In genomic region chr16:22070361-22071351, GRCh38 we compare ENCODE assay signal across 14 cellular contexts. TPM values are rescaled to one million over a fixed set of nuclear protein-coding genes. Genes with fewer than 3 reads are reported as not detected.
DNase-seq lines count a peak whose midpoint lies in the region; ATAC-seq and TF ChIP-seq lines count a peak whose summit lies in the region.
"Had no signal": no experiment of that assay in that cellular context is flagged by ENCODE, and none has a peak within 500 bp of the region (broad histone marks: within the 10 kb centered on the region; RNA-seq: fewer than 3 reads in every experiment).

No MANE protein-coding gene starts in this region.

- H3K27me3 Mint-ChIP-seq in MCF 10A (ENCODE audit: insufficient read depth, unreplicated experiment) = no peaks in the 10 kb centered on the region
- H3K27me3 Mint-ChIP-seq: stimulated activated naive CD8-positive, alpha-beta T cell treated with anti-CD3 and anti-CD28 coated beads, Interleukin-15, amount 100 ng/mL, for 72 hours had no signal

- DNase-seq in NCI-H1694 (lab: John Stamatoyannopoulos, UW) (peak; percentile 46), MCF 10A (ENCODE audit: unreplicated experiment) (peak; percentile 63), left ventricle myocardium inferior (peak; percentile 28), stomach (peak; percentile 37), NCI-H187 treated with DMSO at 0.1 percent for 48 hours (lab: John Stamatoyannopoulos, UW) (no peak)
- no peak for DNase-seq in activated effector memory CD4-positive, alpha-beta T cell treated with Interleukin-2 at 50 U/mL for 16 hours
- DNase-seq: DMS153; foreskin melanocyte; stimulated activated CD4-positive, alpha-beta T cell treated with anti-CD3 and anti-CD28 coated beads, Interleukin-4, amount 100 ng/mL, for 4 hours; stimulated activated naive CD8-positive, alpha-beta T cell treated with anti-CD3 and anti-CD28 coated beads, Interleukin-15, amount 100 ng/mL, for 72 hours had no signal

- WGBS in stomach, 5 donors = 24 to 39% (median 37%) methylated on average over 13 of the region's 13 CpGs

- H3K4me3 ChIP-seq in left ventricle myocardium inferior (peak overlapping the region; percentile 31), stomach (no peak overlapping the region)

- H3K27ac Mint-ChIP-seq in MCF 10A (ENCODE audit: low read depth, unreplicated experiment) = no peak overlapping the region
- H3K27ac Mint-ChIP-seq: stimulated activated naive CD8-positive, alpha-beta T cell treated with anti-CD3 and anti-CD28 coated beads, Interleukin-15, amount 100 ng/mL, for 72 hours had no signal

- POLR2A ChIA-PET in MCF 10A (lab: Yijun Ruan, JAX) = interaction anchor here (1.0 to 2.6 kb wide), 14 partner anchors 10 to 227 kb away, joined by 3 to 22 read pairs (median 5); partner anchors contain the start of genes MOSMO, POLR3E and UQCRC2

- TF ChIP-seq CTCF in MCF 10A (IDR thresholded peaks at IDR 0.05; ENCODE audit: unreplicated experiment) = no peak
- no peak for TF ChIP-seq CTCF in left ventricle myocardium inferior (IDR thresholded peaks at IDR 0.05; ENCODE audit: borderline replicate concordance)
- no peak for TF ChIP-seq CTCF in stomach (IDR thresholded peaks at IDR 0.05)

- H3K9me3 Mint-ChIP-seq in MCF 10A (ENCODE audit: unreplicated experiment) = no peaks in the 10 kb centered on the region

- H3K27ac ChIP-seq in left ventricle myocardium inferior (replicated peaks) = peak overlapping the region; percentile 61
- H3K27ac ChIP-seq in stomach = peak overlapping the region in 3 of 5 donors; percentile 22 to 61 (median 34)

- TF ChIP-seq POLR2A in stomach (IDR thresholded peaks at IDR 0.05) = no peak

- no peak overlapping the region for H3K4me3 Mint-ChIP-seq in MCF 10A (ENCODE audit: unreplicated experiment)
- H3K4me3 Mint-ChIP-seq: stimulated activated naive CD8-positive, alpha-beta T cell treated with anti-CD3 and anti-CD28 coated beads, Interleukin-15, amount 100 ng/mL, for 72 hours had no signal

- peaks cover 9% of the 10 kb centered on the region for H3K9me3 ChIP-seq in left ventricle myocardium inferior (replicated peaks)
- peaks cover 0 to 4% (median 0%) of the 10 kb centered on the region in 4 donors for H3K9me3 ChIP-seq in stomach

- peaks cover 38% of the 10 kb centered on the region for H3K4me1 ChIP-seq in left ventricle myocardium inferior
- H3K4me1 ChIP-seq in stomach = peaks cover 5 to 40% (median 25%) of the 10 kb centered on the region in 4 donors

- intact Hi-C loops in MCF 10A (cut with micrococcal nuclease) = no loop called here
- intact Hi-C loops in left ventricle myocardium inferior (cut with micrococcal nuclease) = no loop called here
- intact Hi-C loops in stomach (cut with DNase I; ENCODE audit: low total_unique reads) = no loop called here

- no peak for TF ChIP-seq EP300 in stomach (IDR thresholded peaks at IDR 0.05)

- no TSS peak for BruUV-seq in MCF 10A (replicated peaks; lab: Mats Ljungman, UMichigan)

- ATAC-seq in HG03159 (IDR thresholded peaks at IDR 0.05; ENCODE audit: unreplicated experiment) (no peak), GM18498 (IDR thresholded peaks at IDR 0.05; ENCODE audit: unreplicated experiment) (no peak)
- ATAC-seq: HCT116; stimulated activated naive CD8-positive, alpha-beta T cell treated with anti-CD3 and anti-CD28 coated beads, Interleukin-15, amount 100 ng/mL, for 72 hours had no signal

- H3K4me1 Mint-ChIP-seq in MCF 10A (ENCODE audit: insufficient read depth, unreplicated experiment) = peaks cover 1% of the 10 kb centered on the region
- H3K4me1 Mint-ChIP-seq: stimulated activated naive CD8-positive, alpha-beta T cell treated with anti-CD3 and anti-CD28 coated beads, Interleukin-15, amount 100 ng/mL, for 72 hours had no signal

- H3K36me3 Mint-ChIP-seq in MCF 10A (ENCODE audit: insufficient read depth, unreplicated experiment) = peaks cover 6% of the 10 kb centered on the region

- H3K27me3 ChIP-seq in left ventricle myocardium inferior (ENCODE audit: low read depth) (no peaks in the 10 kb centered on the region), stomach (no peaks in the 10 kb centered on the region)

- H3K36me3 ChIP-seq in left ventricle myocardium inferior = peaks cover 5% of the 10 kb centered on the region
- no peaks in the 10 kb centered on the region for H3K36me3 ChIP-seq in stomach

- CTCF ChIA-PET in MCF 10A (lab: Yijun Ruan, JAX) = interaction anchor here (0.7 to 3.7 kb wide), 17 partner anchors 8 to 118 kb away, joined by 3 to 25 read pairs (median 5); partner anchors contain the start of genes MOSMO and PDZD9

RNA-seq across cellular contexts. Expression of gene VWA3A, which starts 21.7 kb away (rescaled TPM):
- total RNA-seq in MCF 10A (2022) (0.12 TPM in 1 of 2 replicates, not detected in the other), left ventricle myocardium inferior (0.25 TPM), stomach (under 1 TPM in 1 of 5 donors, not detected in 4; 0.37 TPM)
- polyA plus RNA-seq in stomach = under 1 TPM in 1 of 3 donors, not detected in 2; 0.30 TPM
- polyA plus RNA-seq: liver had no signal

Comparison
In these comparisons a context has a peak if more than half of its experiments do, and no peak if none do; other contexts are left out.
1. DNase-seq: peak in NCI-H1694 (single experiment), MCF 10A (single experiment), left ventricle myocardium inferior (single experiment) and stomach (single experiment); none in activated effector memory CD4-positive, alpha-beta T cell treated with Interleukin-2 at 50 U/mL for 16 hours (single experiment) and NCI-H187 treated with DMSO at 0.1 percent for 48 hours (single experiment).